6 cellular contexts compared by ENCODE assay signal in the genomic region with DNA sequence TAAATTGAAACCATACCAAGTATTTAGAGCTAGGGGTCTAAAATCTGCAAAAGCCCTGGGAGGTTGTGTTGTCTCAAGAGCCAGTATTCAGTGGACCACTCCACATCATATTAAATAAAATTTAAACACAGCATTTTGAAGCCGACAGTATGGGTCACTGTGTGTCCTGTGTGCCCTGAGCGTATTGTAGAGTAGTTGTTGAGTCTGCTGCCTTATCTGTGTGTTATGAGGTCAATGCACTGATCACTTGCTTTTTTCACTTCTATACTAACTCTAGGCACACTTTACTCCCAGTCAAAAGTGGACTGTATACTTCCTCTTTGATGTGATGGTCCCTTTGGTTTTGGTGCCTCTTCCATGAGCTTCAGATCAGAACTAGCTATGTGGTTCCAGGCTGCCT.
DNase-seq lines count a peak whose midpoint lies in the region; ATAC-seq, FAIRE-seq and TF ChIP-seq lines count a peak whose summit lies in the region.
"Not testable (repeated sequence)": the region's sequence is repeated elsewhere in the genome, so short reads cannot be mapped to it uniquely, and the experiment has no call there.

No MANE protein-coding gene starts in this region.

- not testable (repeated sequence) for H3K9me3 Mint-ChIP-seq in stimulated activated naive B cell treated with anti-CD40 and anti-IgM and Interleukin-4, amounts not matched to agents 10 μg/mL and 1 μg/mL and 100 μg/mL, for 72 hours

- not testable (repeated sequence) for H4K8ac ChIP-seq in trophoblast cell (ENCODE audit: low read depth, low read length)

- not testable (repeated sequence) for H3K79me2 ChIP-seq in hepatocyte; trophoblast cell (ENCODE audit: control insufficient read depth, insufficient read depth, low read length, poor library complexity)

- not testable (repeated sequence) for H3K9me3 ChIP-seq in hepatocyte (ENCODE audit: low read depth); right lobe of liver; pancreas; trophoblast cell (ENCODE audit: insufficient read depth, low read depth, low read length)

- ATAC-seq in left lobe of liver (peak; percentile 57), right lobe of liver (peak; percentile 60 to 74 (median 69)), pancreas (peak in 3 of 4 donors; percentile 6 to 10 (median 8))
- peak; percentile 41 for ATAC-seq in stimulated activated naive B cell treated with anti-CD40 and anti-IgM and Interleukin-4, amounts not matched to agents 10 μg/mL and 1 μg/mL and 100 μg/mL, for 72 hours (replicated peaks)

- not testable (repeated sequence) for H2BK120ac ChIP-seq in trophoblast cell (ENCODE audit: insufficient read depth, low read length, poor library complexity)

- not testable (repeated sequence) for H3K18ac ChIP-seq in trophoblast cell (ENCODE audit: low read length)

- not testable (repeated sequence) for H3K4me1 Mint-ChIP-seq in stimulated activated naive B cell treated with anti-CD40 and anti-IgM and Interleukin-4, amounts not matched to agents 10 μg/mL and 1 μg/mL and 100 μg/mL, for 72 hours

- not testable (repeated sequence) for H4K20me1 ChIP-seq in hepatocyte (ENCODE audit: insufficient read depth, poor library complexity, severe bottlenecking)

- H3K36me3 ChIP-seq in hepatocyte (replicated peaks; ENCODE audit: insufficient read depth, low read depth); right lobe of liver; pancreas; trophoblast cell (ENCODE audit: control insufficient read depth in 1 of 2, insufficient read depth in 2 of 2, low read length in 2 of 2): not testable (repeated sequence)

- not testable (repeated sequence) for H2AFZ ChIP-seq in hepatocyte; trophoblast cell (ENCODE audit: insufficient read depth, low read length, poor library complexity)

- DNase-seq in hepatocyte (ENCODE audit: low spot score); left lobe of liver (ENCODE audit: low spot score); right lobe of liver; pancreas; trophoblast cell; stimulated activated naive B cell treated with anti-CD40 and anti-IgM and Interleukin-4, amounts not matched to agents 10 μg/mL and 1 μg/mL and 100 μg/mL, for 72 hours: not testable (repeated sequence)

- TF ChIP-seq POLR2A in right lobe of liver (IDR thresholded peaks at IDR 0.05): not testable (repeated sequence)

- not testable (repeated sequence) for H2BK12ac ChIP-seq in trophoblast cell (ENCODE audit: low read length)

- not testable (repeated sequence) for H3K9me2 ChIP-seq in hepatocyte (replicated peaks; ENCODE audit: insufficient read depth)

- intact Hi-C loops in right lobe of liver (cut with DNase I); pancreas (cut with DNase I): not testable (repeated sequence)

- not testable (repeated sequence) for H3K23ac ChIP-seq in trophoblast cell (ENCODE audit: low read length)

- H3K27me3 ChIP-seq in hepatocyte; right lobe of liver; pancreas; trophoblast cell (ENCODE audit: insufficient read depth, low read length): not testable (repeated sequence)

- not testable (repeated sequence) for H4K91ac ChIP-seq in trophoblast cell (ENCODE audit: low read depth, low read length)

- H3K4me3 ChIP-seq in hepatocyte; right lobe of liver; pancreas; trophoblast cell (ENCODE audit: low read depth, low read length): not testable (repeated sequence)

- H3K9ac ChIP-seq in trophoblast cell (ENCODE audit: low read length): not testable (repeated sequence)

- not testable (repeated sequence) for H3K4ac ChIP-seq in trophoblast cell (ENCODE audit: low read depth, low read length)

- not testable (repeated sequence) for H3K14ac ChIP-seq in trophoblast cell (ENCODE audit: low read length)

- H3K36me3 Mint-ChIP-seq in stimulated activated naive B cell treated with anti-CD40 and anti-IgM and Interleukin-4, amounts not matched to agents 10 μg/mL and 1 μg/mL and 100 μg/mL, for 72 hours: not testable (repeated sequence)

- H2AK5ac ChIP-seq in trophoblast cell (ENCODE audit: low read length): not testable (repeated sequence)

- not testable (repeated sequence) for H3K79me1 ChIP-seq in trophoblast cell (ENCODE audit: low read length)

- not testable (repeated sequence) for H3K4me2 ChIP-seq in hepatocyte; trophoblast cell (ENCODE audit: low read length)

- not testable (repeated sequence) for H3K27me3 Mint-ChIP-seq in stimulated activated naive B cell treated with anti-CD40 and anti-IgM and Interleukin-4, amounts not matched to agents 10 μg/mL and 1 μg/mL and 100 μg/mL, for 72 hours

- WGBS in hepatocyte (ENCODE audit: low lambda C conversion rate, missing lambda C conversion rate): 89% methylated on average over 2 of the region's 2 CpGs
- 57% methylated on average over 2 of the region's 2 CpGs for WGBS in right lobe of liver (ENCODE audit: insufficient coverage, low coverage, low lambda C conversion rate, missing lambda C conversion rate)
- 92 to 95% methylated on average over 2 of the region's 2 CpGs for WGBS in pancreas, 2 donors
- no CpG with 5 or more reads among the region's 2 CpGs for WGBS in trophoblast cell (ENCODE audit: extremely low coverage, insufficient coverage, insufficient read length)

- not testable (repeated sequence) for H4K12ac ChIP-seq in trophoblast cell (ENCODE audit: low read depth, low read length)

- H3K27ac ChIP-seq in hepatocyte (peak overlapping the region; percentile 92), right lobe of liver (peak overlapping the region in 2 of 3 donors; percentile 63 to 74), trophoblast cell (ENCODE audit: low read depth, low read length) (peak overlapping the region; percentile 25)
- not testable (repeated sequence) for H3K27ac ChIP-seq in pancreas

- not testable (repeated sequence) for H3K4me1 ChIP-seq in hepatocyte (ENCODE audit: insufficient read depth); right lobe of liver; pancreas; trophoblast cell (ENCODE audit: control insufficient read depth in 1 of 2, insufficient read depth in 2 of 2, low read length in 2 of 2)

- not testable (repeated sequence) for H2BK5ac ChIP-seq in trophoblast cell (ENCODE audit: low read depth, low read length, poor library complexity)

- not testable (repeated sequence) for H3K4me3 Mint-ChIP-seq in stimulated activated naive B cell treated with anti-CD40 and anti-IgM and Interleukin-4, amounts not matched to agents 10 μg/mL and 1 μg/mL and 100 μg/mL, for 72 hours

- not testable (repeated sequence) for H3K27ac Mint-ChIP-seq in stimulated activated naive B cell treated with anti-CD40 and anti-IgM and Interleukin-4, amounts not matched to agents 10 μg/mL and 1 μg/mL and 100 μg/mL, for 72 hours

- TF ChIP-seq CTCF in hepatocyte (IDR thresholded peaks at IDR 0.05; ENCODE audit: poor library complexity); right lobe of liver (IDR thresholded peaks at IDR 0.05); pancreas (IDR thresholded peaks at IDR 0.05): not testable (repeated sequence)

- FAIRE-seq in pancreas (lab: Jason Lieb, UNC): not testable (repeated sequence)

Comparison
In these comparisons a context has a peak if more than half of its experiments do, and no peak if none do; other contexts are left out.
1. ATAC-seq: peak in every context shown above with its lines; median percentile 69 in right lobe of liver; 57 in left lobe of liver; 41 in stimulated activated naive B cell treated with anti-CD40 and anti-IgM and Interleukin-4, amounts not matched to agents 10 μg/mL and 1 μg/mL and 100 μg/mL, for 72 hours; 8 in pancreas.